18 cellular contexts compared by ENCODE assay signal in the genomic region with DNA sequence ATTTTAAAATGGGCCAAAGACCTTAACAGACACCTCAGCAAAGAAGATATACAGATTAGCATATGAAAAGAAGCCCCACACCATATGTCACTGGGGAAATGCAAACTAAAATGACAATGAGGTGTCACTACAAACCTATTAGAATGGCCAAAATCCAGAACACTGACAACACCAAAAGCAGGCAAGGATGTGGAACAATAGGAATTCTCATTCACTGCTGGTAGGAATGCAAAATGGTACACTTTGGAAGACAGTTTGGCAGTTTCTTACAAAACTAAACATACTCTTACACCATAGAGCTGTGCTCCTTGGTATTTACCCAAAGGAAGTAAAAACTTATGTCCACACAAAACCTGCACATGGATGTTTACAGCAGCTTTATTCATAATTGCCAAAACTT. TPM values are rescaled to one million over a fixed set of nuclear protein-coding genes. Genes with fewer than 3 reads are reported as not detected.
DNase-seq lines count a peak whose midpoint lies in the region; ATAC-seq, FAIRE-seq and TF ChIP-seq lines count a peak whose summit lies in the region.
"Had no signal": no experiment of that assay in that cellular context is flagged by ENCODE, and none has a peak within 500 bp of the region (broad histone marks: within the 10 kb centered on the region; RNA-seq: fewer than 3 reads in every experiment).

No MANE protein-coding gene starts in this region.

- ATAC-seq in activated CD4-positive, alpha-beta T cell treated with anti-CD3 and anti-CD28 coated beads for 36 hours = no peak

- no peaks in the 10 kb centered on the region for H3K9me2 ChIP-seq in Karpas-422 (replicated peaks; ENCODE audit: insufficient read depth, low read length)

- H3K36me3 Mint-ChIP-seq in activated CD4-positive, alpha-beta T cell treated with anti-CD3 and anti-CD28 coated beads for 36 hours (ENCODE audit: low read depth) = peaks cover 43% of the 10 kb centered on the region
- H3K36me3 Mint-ChIP-seq in activated naive CD8-positive, alpha-beta T cell = peaks cover 7% of the 10 kb centered on the region

- H3K4me1 ChIP-seq in Karpas-422 (ENCODE audit: low read length) = peaks cover 44% of the 10 kb centered on the region
- peaks cover 8% of the 10 kb centered on the region for H3K4me1 ChIP-seq in prostate gland (replicated peaks)
- peaks cover 2% of the 10 kb centered on the region for H3K4me1 ChIP-seq in mesendoderm (ENCODE audit: control insufficient read depth, low read depth, low read length)

- H3K27me3 Mint-ChIP-seq in activated CD4-positive, alpha-beta T cell treated with anti-CD3 and anti-CD28 coated beads for 36 hours = no peaks in the 10 kb centered on the region
- H3K27me3 Mint-ChIP-seq in activated naive CD8-positive, alpha-beta T cell = no peaks in the 10 kb centered on the region

- H3K27ac ChIP-seq in Karpas-422 (ENCODE audit: low read length) = peak overlapping the region; percentile 23; the same call in 1 of the 2 replicates
- peak overlapping the region; percentile 22 to 85 for H3K27ac ChIP-seq in prostate gland
- no peak overlapping the region for H3K27ac ChIP-seq in mesendoderm (ENCODE audit: low read depth, low read length)

- no peak overlapping the region for H2BK5ac ChIP-seq in mesendoderm (ENCODE audit: low read length)

- H3K9me3 ChIP-seq in Karpas-422 (ENCODE audit: low read length) (no peaks in the 10 kb centered on the region), prostate gland (no peaks in the 10 kb centered on the region)

- H3K4me1 Mint-ChIP-seq in activated CD4-positive, alpha-beta T cell treated with anti-CD3 and anti-CD28 coated beads for 36 hours = peaks cover 81% of the 10 kb centered on the region
- peaks cover 84% of the 10 kb centered on the region for H3K4me1 Mint-ChIP-seq in activated naive CD8-positive, alpha-beta T cell (ENCODE audit: low read depth)

- intact Hi-C loops in activated CD4-positive, alpha-beta T cell treated with anti-CD3 and anti-CD28 coated beads for 36 hours (cut with DNase I, micrococcal nuclease) = loop anchor here in 1 of 2 experiments (1.0 kb wide), 1 partner anchor 8 kb away; no protein-coding TSS in a partner anchor
- intact Hi-C loops in prostate gland (cut with DNase I) = no loop called here

- H3K56ac ChIP-seq in mesendoderm (ENCODE audit: low read length) = no peak overlapping the region

- H3K9me3 Mint-ChIP-seq in activated CD4-positive, alpha-beta T cell treated with anti-CD3 and anti-CD28 coated beads for 36 hours (ENCODE audit: low read depth) = peaks cover 3% of the 10 kb centered on the region
- no peaks in the 10 kb centered on the region for H3K9me3 Mint-ChIP-seq in activated naive CD8-positive, alpha-beta T cell (ENCODE audit: low read depth)
- H3K9me3 Mint-ChIP-seq: T-helper 1 cell treated with Interleukin-12 subunit alpha and Interleukin-12 subunit beta and Interleukin-4 antibody, amounts not matched to agents 30 μg/mL and 1 μg/mL, for 36 hours had no signal

- no peak overlapping the region for H3K4me3 Mint-ChIP-seq in activated CD4-positive, alpha-beta T cell treated with anti-CD3 and anti-CD28 coated beads for 36 hours
- H3K4me3 Mint-ChIP-seq in activated naive CD8-positive, alpha-beta T cell = no peak overlapping the region
- H3K4me3 Mint-ChIP-seq: endodermal cell had no signal

- H2AFZ ChIP-seq in Karpas-422 (ENCODE audit: low read length) = no peak overlapping the region

- H3K36me3 ChIP-seq in Karpas-422 (ENCODE audit: insufficient read depth, low read length) (peaks cover 37% of the 10 kb centered on the region), prostate gland (no peaks in the 10 kb centered on the region), mesendoderm (ENCODE audit: control insufficient read depth, insufficient read depth, low read length) (no peaks in the 10 kb centered on the region)

- H3K23ac ChIP-seq in mesendoderm (ENCODE audit: low read length) = no peak overlapping the region

- no peak for TF ChIP-seq CTCF in prostate gland (IDR thresholded peaks at IDR 0.05)

- H3K9ac ChIP-seq in Karpas-422 (ENCODE audit: low read length) (no peak overlapping the region), mesendoderm (ENCODE audit: low read length) (no peak overlapping the region)

- no peak for FAIRE-seq in GM19239 (lab: Jason Lieb, UNC)

- H3K27me3 ChIP-seq in Karpas-422 (ENCODE audit: low read length) = no peaks in the 10 kb centered on the region
- no peaks in the 10 kb centered on the region for H3K27me3 ChIP-seq in prostate gland (replicated peaks; ENCODE audit: insufficient read depth)
- H3K27me3 ChIP-seq in mesendoderm (ENCODE audit: insufficient read depth, low read length, poor library complexity) = no peaks in the 10 kb centered on the region

- no peak overlapping the region for H3K4me2 ChIP-seq in Karpas-422 (ENCODE audit: low read depth, low read length, poor library complexity, severe bottlenecking)
- H3K4me2 ChIP-seq in mesendoderm (ENCODE audit: low read length) = no peak overlapping the region

- no peak overlapping the region for H4K5ac ChIP-seq in mesendoderm (ENCODE audit: low read length)

- H3K18ac ChIP-seq in mesendoderm (ENCODE audit: low read length) = no peak overlapping the region

- no peak for DNase-seq in activated CD4-positive, alpha-beta T cell treated with anti-CD3 and anti-CD28 coated beads for 36 hours
- no peak for DNase-seq in activated CD4-positive, alpha-beta T cell treated with anti-CD3 and anti-CD28 coated beads for 1 hour
- DNase-seq in Karpas-422 (no peak), prostate gland (ENCODE audit: low spot score) (no peak), C1 segment of cervical spinal cord (lab: John Stamatoyannopoulos, UW) (no peak), GM19239 (ENCODE audit: insufficient read length, low spot score) (no peak), mesendoderm (no peak)
- DNase-seq: activated CD4-positive, CD25-positive, alpha-beta regulatory T cell; activated T-cell treated with anti-CD3 and anti-CD28 coated beads for 4 hours; endodermal cell; GOT3; hypothalamus; KG1; NCI-H146; NCI-H226; stimulated activated CD4-positive, alpha-beta T cell treated with anti-CD3 and anti-CD28 coated beads, Interleukin-4, amount 100 ng/mL, for 24 hours had no signal

- H2BK120ac ChIP-seq in mesendoderm (ENCODE audit: low read depth, low read length) = no peak overlapping the region

- no peak for TF ChIP-seq POLR2A in prostate gland (IDR thresholded peaks at IDR 0.05)

- H3K4ac ChIP-seq in mesendoderm (ENCODE audit: low read depth, low read length) = no peak overlapping the region

- H4K8ac ChIP-seq in mesendoderm (ENCODE audit: low read depth, low read length) = no peak overlapping the region

- 0 out of 2 replicates have a peak, but pooled peaks cover 4% of the 10 kb centered on the region for H4K20me1 ChIP-seq in Karpas-422 (ENCODE audit: insufficient read depth, low read depth, low read length)

- H3K4me3 ChIP-seq in Karpas-422 (ENCODE audit: low read length) = no peak overlapping the region
- H3K4me3 ChIP-seq in prostate gland = no peak overlapping the region
- H3K4me3 ChIP-seq in mesendoderm (ENCODE audit: low read length) = no peak overlapping the region

- POLR2A ChIA-PET in activated CD4-positive, alpha-beta T cell treated with anti-CD3 and anti-CD28 coated beads for 36 hours (lab: Charles Lee) = no interaction called here

- H3K27ac Mint-ChIP-seq in activated CD4-positive, alpha-beta T cell treated with anti-CD3 and anti-CD28 coated beads for 36 hours = peak overlapping the region; percentile 61
- H3K27ac Mint-ChIP-seq in activated naive CD8-positive, alpha-beta T cell = peak overlapping the region; percentile 92
- H3K27ac Mint-ChIP-seq: endodermal cell had no signal

- no peak overlapping the region for H2BK15ac ChIP-seq in mesendoderm (replicated peaks; ENCODE audit: low read depth)

- H2AK5ac ChIP-seq in mesendoderm (ENCODE audit: low read length) = no peak overlapping the region

- H3K79me2 ChIP-seq in Karpas-422 (ENCODE audit: low read length) (peaks cover 100% of the 10 kb centered on the region), mesendoderm (ENCODE audit: control insufficient read depth, insufficient read depth, low read length) (no peaks in the 10 kb centered on the region)

- no peaks in the 10 kb centered on the region for H3K79me1 ChIP-seq in mesendoderm (ENCODE audit: low read length)

- CTCF ChIA-PET in activated CD4-positive, alpha-beta T cell treated with anti-CD3 and anti-CD28 coated beads for 36 hours (lab: Charles Lee) = interaction anchor here (1.1 to 2.2 kb wide), 4 partner anchors 10 to 18 kb away, joined by 3 to 10 read pairs (median 6); no protein-coding TSS in a partner anchor

RNA-seq across cellular contexts. Expression of gene ELF1, which starts 23.1 kb away (rescaled TPM):
- total RNA-seq in activated CD4-positive, alpha-beta T cell treated with anti-CD3 and anti-CD28 coated beads for 36 hours = 10 to 100 TPM; 75.2 to 87.0 TPM
- 66.1 and 84.0 TPM in 2 replicates for total RNA-seq in Karpas-422 (2014; rRNA removed; shearing (Covaris generic); ENCODE audit: low replicate concordance)
- 100 to 1,000 TPM; 108 to 123 TPM for total RNA-seq in prostate gland
- 13.8 TPM for polyA plus RNA-seq in mesendoderm (2013, experiment 1 of 2)
- 14.7 TPM for polyA plus RNA-seq in mesendoderm (2013, experiment 2 of 2)
